ENCODE assay signal across 20 cellular contexts in genomic region chr20:17768267-17768666, GRCh38.
DNase-seq lines count a peak whose midpoint lies in the region; ATAC-seq and TF ChIP-seq lines count a peak whose summit lies in the region.
"Had no signal": no experiment of that assay in that cellular context is flagged by ENCODE, and none has a peak within 500 bp of the region (broad histone marks: within the 10 kb centered on the region; RNA-seq: fewer than 3 reads in every experiment).

No MANE protein-coding gene starts in this region.

- in situ Hi-C loops in brain microvascular endothelial cell (cut with HindIII; ENCODE audit: low pct_ligation_motif_present, low sequenced_read_pairs): no loop called here

- H3K36me3 ChIP-seq in SK-N-SH (replicated peaks in 1 of 2; ENCODE audit: control insufficient read depth in 1 of 2, insufficient read depth in 2 of 2, low read length in 1 of 2) (no peaks in the 10 kb centered on the region), brain microvascular endothelial cell (replicated peaks) (no peaks in the 10 kb centered on the region)
- H3K36me3 ChIP-seq: SJCRH30 had no signal

- intact Hi-C loops in left colon (cut with DNase I, micrococcal nuclease): no loop called here

- no peaks in the 10 kb centered on the region for H3F3A ChIP-seq in SK-N-SH (replicated peaks; ENCODE audit: insufficient read depth)

- no peak for TF ChIP-seq RAD21 in SK-N-SH (IDR thresholded peaks at IDR 0.05; ENCODE audit: low read length)

- WGBS in SK-N-SH (ENCODE audit: low lambda C conversion rate): 32% methylated on average over 2 of the region's 2 CpGs

- H3K27ac ChIP-seq in SK-N-SH (ENCODE audit: low read depth in 2 of 2, low read length in 1 of 2) (no peak overlapping the region), brain microvascular endothelial cell (no peak overlapping the region)
- H3K27ac ChIP-seq: SJCRH30 had no signal

- TF ChIP-seq CTCF in SK-N-SH (IDR thresholded peaks at IDR 0.05) (no peak), brain microvascular endothelial cell (IDR thresholded peaks at IDR 0.05; ENCODE audit: low read depth, low read length, missing control alignments) (no peak)

- ATAC-seq in left colon (peak; percentile 30), GM19023 (IDR thresholded peaks at IDR 0.05; ENCODE audit: unreplicated experiment) (no peak)

- no peaks in the 10 kb centered on the region for H3K9me3 ChIP-seq in SK-N-SH
- H3K9me3 ChIP-seq: SJCRH30 had no signal

- CTCF ChIA-PET in SK-N-SH (lab: Yijun Ruan, JAX): interaction anchor here (0.7 kb wide), 1 partner anchor 964 kb away, joined by 3 read pairs; no protein-coding TSS in a partner anchor

- no peaks in the 10 kb centered on the region for H4K20me1 ChIP-seq in SK-N-SH (ENCODE audit: insufficient read depth)

- no peaks in the 10 kb centered on the region for H3K79me2 ChIP-seq in SK-N-SH (ENCODE audit: insufficient read depth)

- peak; percentile 15 for DNase-seq in Ammon's horn (ENCODE audit: low spot score)
- no peak for DNase-seq in SK-N-SH
- no peak for DNase-seq in left colon
- DNase-seq in pons (ENCODE audit: low spot score): peak; percentile 11
- DNase-seq in stimulated activated CD4-positive, alpha-beta T cell treated with anti-CD3 and anti-CD28 coated beads, Interleukin-4, amount 100 ng/mL, for 4 hours: no peak
- no peak for DNase-seq in brain microvascular endothelial cell
- no peak for DNase-seq in DMS153 (lab: John Stamatoyannopoulos, UW)
- DNase-seq: AML-193; Calu3; CD4-positive, alpha-beta T cell; HCEC 1CT; KG1; NCI-H1092; NCI-H1694; NCI-H526 treated with DMSO at 0.1 percent for 48 hours; NK-92 treated with Interleukin-12 subunit alpha and Interleukin-12 subunit beta, amount 100 ng/mL, for 24 hours; OCI-M1; RPMI8226; SJCRH30 had no signal

- H3K9ac ChIP-seq in SK-N-SH: no peak overlapping the region

- H3K9me2 ChIP-seq in SK-N-SH: no peaks in the 10 kb centered on the region

- TF ChIP-seq EP300 in SK-N-SH (IDR thresholded peaks at IDR 0.05; ENCODE audit: borderline replicate concordance in 1 of 2, low read depth in 1 of 2, low read length in 1 of 2): no peak

- no peak overlapping the region for H2AFZ ChIP-seq in SK-N-SH (ENCODE audit: low read depth)

- POLR2A ChIA-PET in SK-N-SH (lab: Yijun Ruan, JAX): no interaction called here

- H3K4me3 ChIP-seq in SK-N-SH (ENCODE audit: low read depth in 2 of 2, low read length in 1 of 2): no peak overlapping the region
- H3K4me3 ChIP-seq in brain microvascular endothelial cell (ENCODE audit: low read depth, low read length): no peak overlapping the region
- H3K4me3 ChIP-seq: SJCRH30 had no signal

- H3K27me3 ChIP-seq in SK-N-SH (ENCODE audit: insufficient read depth) (peaks cover 6% of the 10 kb centered on the region; the same call in 1 of the 2 replicates), brain microvascular endothelial cell (replicated peaks) (no peaks in the 10 kb centered on the region)

- H3K4me1 ChIP-seq in SK-N-SH (ENCODE audit: control insufficient read depth in 1 of 2, insufficient read depth in 2 of 2, low read depth in 1 of 2, low read length in 1 of 2): no peaks in the 10 kb centered on the region
- H3K4me1 ChIP-seq: SJCRH30 had no signal

- H3K4me2 ChIP-seq in SK-N-SH: no peak overlapping the region

TF ChIP-seq in SK-N-SH, 30 proteins besides CTCF, POLR2A, EP300 and RAD21:
- TF ChIP-seq RFX5 (IDR thresholded peaks at IDR 0.05; ENCODE audit: low read length): peak; percentile 92
- TF ChIP-seq YY1 (IDR thresholded peaks at IDR 0.05; ENCODE audit: low read depth): no peak

Comparison
In these comparisons a context has a peak if more than half of its experiments do, and no peak if none do; other contexts are left out.
1. DNase-seq: peak in Ammon's horn (single experiment) and pons (single experiment); none in SK-N-SH (single experiment), left colon (0 of 2), stimulated activated CD4-positive, alpha-beta T cell treated with anti-CD3 and anti-CD28 coated beads, Interleukin-4, amount 100 ng/mL, for 4 hours (0 of 2), brain microvascular endothelial cell (single experiment) and DMS153 (single experiment).